ENCODE assay signal across 16 cellular contexts in genomic region chr10:119313024-119313423, GRCh38.
DNase-seq lines count a peak whose midpoint lies in the region; ATAC-seq lines count a peak whose summit lies in the region.
"Had no signal": no experiment of that assay in that cellular context is flagged by ENCODE, and none has a peak within 500 bp of the region (broad histone marks: within the 10 kb centered on the region; RNA-seq: fewer than 3 reads in every experiment).

No MANE protein-coding gene starts in this region.

- H3K4me2 ChIP-seq in mesenchymal stem cell (ENCODE audit: low read length, poor library complexity, severe bottlenecking), result no peak overlapping the region

- no peak overlapping the region for H3K18ac ChIP-seq in mesenchymal stem cell (ENCODE audit: low read depth in 1 of 2, low read length in 2 of 2)

- peak overlapping the region in 1 of 2 experiments; percentile 83 for H3K14ac ChIP-seq in mesenchymal stem cell (ENCODE audit: low read length in 2 of 2)

- H2AFZ ChIP-seq in mesenchymal stem cell (ENCODE audit: low read depth, low read length), result no peak overlapping the region

- ATAC-seq in stimulated activated naive CD8-positive, alpha-beta T cell treated with anti-CD3 and anti-CD28 coated beads, Interleukin-15, Interleukin-2, amounts not matched to agents 100 U/mL and 50 U/mL, for 24 hours, result no peak
- no peak for ATAC-seq in activated CD8-positive, alpha-beta T cell treated with anti-CD3 and anti-CD28 coated beads, Interleukin-2, amount 10 ng/mL, durations not matched to agents 7 days and 5 days
- ATAC-seq in HG02588 (IDR thresholded peaks at IDR 0.05; ENCODE audit: unreplicated experiment) (no peak), HG03439 (IDR thresholded peaks at IDR 0.05; ENCODE audit: unreplicated experiment) (no peak)
- ATAC-seq: gastrocnemius medialis, left lobe of liver, SK-N-SH treated with all-trans-retinoic acid at 6 μM for 48 hours had no signal

- no peak overlapping the region for H2BK120ac ChIP-seq in mesenchymal stem cell (ENCODE audit: low read depth, low read length)

- H3K36me3 ChIP-seq in mesenchymal stem cell (ENCODE audit: control insufficient read depth in 1 of 2, insufficient read depth in 2 of 2, low read depth in 1 of 2, low read length in 2 of 2), result no peaks in the 10 kb centered on the region
- H3K36me3 ChIP-seq: gastrocnemius medialis had no signal

- 44% methylated on average over 1 of the region's 1 CpG for WGBS in mesenchymal stem cell

- no peak overlapping the region for H4K8ac ChIP-seq in mesenchymal stem cell (ENCODE audit: low read length)

- H3K4me3 Mint-ChIP-seq in stimulated activated naive CD8-positive, alpha-beta T cell treated with anti-CD3 and anti-CD28 coated beads, Interleukin-15, Interleukin-2, amounts not matched to agents 100 ng/mL and 50 ng/mL, for 24 hours, result peak overlapping the region; percentile 74
- H3K4me3 Mint-ChIP-seq in activated CD8-positive, alpha-beta T cell treated with anti-CD3 and anti-CD28 coated beads, Interleukin-2, amount 10 ng/mL, durations not matched to agents 7 days and 5 days, result peak overlapping the region; percentile 53
- H3K4me3 Mint-ChIP-seq: dendritic cell treated with granulocyte-macrophage colony-stimulating factor and Interleukin-4, amounts not matched to agents 40 ng/mL and 50 ng/mL, for 4 days had no signal

- H3K27ac Mint-ChIP-seq in stimulated activated naive CD8-positive, alpha-beta T cell treated with anti-CD3 and anti-CD28 coated beads, Interleukin-15, Interleukin-2, amounts not matched to agents 100 ng/mL and 50 ng/mL, for 24 hours, result peak overlapping the region; percentile 89
- H3K27ac Mint-ChIP-seq in activated CD8-positive, alpha-beta T cell treated with anti-CD3 and anti-CD28 coated beads, Interleukin-2, amount 10 ng/mL, durations not matched to agents 7 days and 5 days, result peak overlapping the region; percentile 75
- H3K27ac Mint-ChIP-seq: dendritic cell treated with granulocyte-macrophage colony-stimulating factor and Interleukin-4, amounts not matched to agents 40 ng/mL and 50 ng/mL, for 4 days had no signal

- H2BK15ac ChIP-seq in mesenchymal stem cell (ENCODE audit: low read depth, poor library complexity, severe bottlenecking), result no peak overlapping the region

- H3K79me1 ChIP-seq in mesenchymal stem cell (replicated peaks; ENCODE audit: low read length, poor library complexity, severe bottlenecking), result peaks cover 40% of the 10 kb centered on the region

- DNase-seq in stimulated activated naive CD8-positive, alpha-beta T cell treated with anti-CD3 and anti-CD28 coated beads, Interleukin-15, Interleukin-2, amounts not matched to agents 100 U/mL and 50 U/mL, for 24 hours, result no peak
- no peak for DNase-seq in activated CD8-positive, alpha-beta T cell treated with anti-CD3 and anti-CD28 coated beads, Interleukin-2, amount 10 ng/mL, durations not matched to agents 7 days and 5 days
- no peak for DNase-seq in mesenchymal stem cell
- DNase-seq in UCSD-AML1 (lab: John Stamatoyannopoulos, UW; ENCODE audit: unreplicated experiment), result no peak
- DNase-seq: DMS 273 treated with DMSO at 0.1 percent for 48 hours, gastrocnemius medialis, mucosa of descending colon, NCI-H1105, NCI-H69, right cardiac atrium had no signal

- H3K27me3 ChIP-seq in mesenchymal stem cell (ENCODE audit: control insufficient read depth in 1 of 2, insufficient read depth in 1 of 2, low read length in 2 of 2), result no peaks in the 10 kb centered on the region
- H3K27me3 ChIP-seq: gastrocnemius medialis had no signal

- H3K4me1 Mint-ChIP-seq in stimulated activated naive CD8-positive, alpha-beta T cell treated with anti-CD3 and anti-CD28 coated beads, Interleukin-15, Interleukin-2, amounts not matched to agents 100 ng/mL and 50 ng/mL, for 24 hours (ENCODE audit: low read depth), result peaks cover 90% of the 10 kb centered on the region
- H3K4me1 Mint-ChIP-seq in activated CD8-positive, alpha-beta T cell treated with anti-CD3 and anti-CD28 coated beads, Interleukin-2, amount 10 ng/mL, durations not matched to agents 7 days and 5 days (ENCODE audit: low read depth), result peaks cover 58% of the 10 kb centered on the region

- H3K4me3 ChIP-seq in mesenchymal stem cell (ENCODE audit: insufficient read depth in 1 of 2, low read depth in 1 of 2, low read length in 2 of 2), result no peak overlapping the region
- H3K4me3 ChIP-seq: gastrocnemius medialis, mucosa of descending colon had no signal

- H3K9me3 Mint-ChIP-seq in stimulated activated naive CD8-positive, alpha-beta T cell treated with anti-CD3 and anti-CD28 coated beads, Interleukin-15, Interleukin-2, amounts not matched to agents 100 ng/mL and 50 ng/mL, for 24 hours, result peaks cover 5% of the 10 kb centered on the region
- H3K9me3 Mint-ChIP-seq in activated CD8-positive, alpha-beta T cell treated with anti-CD3 and anti-CD28 coated beads, Interleukin-2, amount 10 ng/mL, durations not matched to agents 7 days and 5 days (ENCODE audit: insufficient read depth), result no peaks in the 10 kb centered on the region

- no peak overlapping the region for H2BK12ac ChIP-seq in mesenchymal stem cell (ENCODE audit: low read length in 2 of 2)

- H3K23ac ChIP-seq in mesenchymal stem cell (ENCODE audit: low read length in 2 of 2), result no peak overlapping the region

- H4K91ac ChIP-seq in mesenchymal stem cell (ENCODE audit: low read length), result peak overlapping the region; percentile 52

- CTCF ChIA-PET in activated CD8-positive, alpha-beta T cell treated with anti-CD3 and anti-CD28 coated beads, Interleukin-2, amount 10 ng/mL, durations not matched to agents 7 days and 5 days (lab: Charles Lee), result no interaction called here

- peaks cover 6% of the 10 kb centered on the region for H3K36me3 Mint-ChIP-seq in stimulated activated naive CD8-positive, alpha-beta T cell treated with anti-CD3 and anti-CD28 coated beads, Interleukin-15, Interleukin-2, amounts not matched to agents 100 ng/mL and 50 ng/mL, for 24 hours (ENCODE audit: low read depth)
- H3K36me3 Mint-ChIP-seq in activated CD8-positive, alpha-beta T cell treated with anti-CD3 and anti-CD28 coated beads, Interleukin-2, amount 10 ng/mL, durations not matched to agents 7 days and 5 days (ENCODE audit: low read depth), result peaks cover 13% of the 10 kb centered on the region

- H3K4me1 ChIP-seq in mesenchymal stem cell (ENCODE audit: control insufficient read depth, insufficient read depth, low read depth, low read length), result peaks cover 57% of the 10 kb centered on the region

- no peak overlapping the region for H3K4ac ChIP-seq in mesenchymal stem cell (ENCODE audit: low read depth in 1 of 2, low read length in 2 of 2)

- POLR2A ChIA-PET in activated CD8-positive, alpha-beta T cell treated with anti-CD3 and anti-CD28 coated beads, Interleukin-2, amount 10 ng/mL, durations not matched to agents 7 days and 5 days (lab: Charles Lee), result no interaction called here

- no peak overlapping the region for H3K9ac ChIP-seq in mesenchymal stem cell (ENCODE audit: low read length)

- H3K9me3 ChIP-seq in mesenchymal stem cell (ENCODE audit: control insufficient read depth, low read length), result no peaks in the 10 kb centered on the region
- H3K9me3 ChIP-seq: gastrocnemius medialis, mucosa of descending colon had no signal

- no peak overlapping the region for H2BK5ac ChIP-seq in mesenchymal stem cell (ENCODE audit: low read depth, low read length, poor library complexity, severe bottlenecking)

- no peak overlapping the region for H2AK5ac ChIP-seq in mesenchymal stem cell (ENCODE audit: low read length, severe bottlenecking)

- no peak overlapping the region for H3K27ac ChIP-seq in mesenchymal stem cell (ENCODE audit: low read length, poor library complexity, severe bottlenecking)

- peaks cover 15% of the 10 kb centered on the region for H3K27me3 Mint-ChIP-seq in stimulated activated naive CD8-positive, alpha-beta T cell treated with anti-CD3 and anti-CD28 coated beads, Interleukin-15, Interleukin-2, amounts not matched to agents 100 ng/mL and 50 ng/mL, for 24 hours
- peaks cover 42% of the 10 kb centered on the region for H3K27me3 Mint-ChIP-seq in activated CD8-positive, alpha-beta T cell treated with anti-CD3 and anti-CD28 coated beads, Interleukin-2, amount 10 ng/mL, durations not matched to agents 7 days and 5 days (ENCODE audit: low read depth)
